ENCODE assay signal across 19 cellular contexts in genomic region chr2:136386046-136386445, GRCh38.
DNase-seq lines count a peak whose midpoint lies in the region; ATAC-seq, FAIRE-seq and TF ChIP-seq lines count a peak whose summit lies in the region.
"Had no signal": no experiment of that assay in that cellular context is flagged by ENCODE, and none has a peak within 500 bp of the region (broad histone marks: within the 10 kb centered on the region; RNA-seq: fewer than 3 reads in every experiment).

No MANE protein-coding gene starts in this region.

- H3K4me1 ChIP-seq in heart left ventricle (peaks cover 0 to 13% (median 0%) of the 10 kb centered on the region in 12 donors), left ventricle myocardium inferior (peaks cover 10% of the 10 kb centered on the region), astrocyte (ENCODE audit: insufficient read depth, low read length) (no peaks in the 10 kb centered on the region)
- peaks cover 25% of the 10 kb centered on the region for H3K4me1 ChIP-seq in CD8-positive, alpha-beta memory T cell (ENCODE audit: insufficient read depth, low read length)
- H3K4me1 ChIP-seq: A549 had no signal

- POLR2A ChIA-PET in activated CD8-positive, alpha-beta T cell treated with anti-CD3 and anti-CD28 coated beads, Interleukin-2, amount 10 ng/mL, durations not matched to agents 7 days and 5 days (lab: Charles Lee), result interaction anchor here (0.8 kb wide), 1 partner anchor 510 kb away, joined by 3 read pairs; the partner anchor contains the start of gene MCM6
- POLR2A ChIA-PET in CD8-positive, alpha-beta memory T cell (lab: Charles Lee), result no interaction called here

- CTCF ChIA-PET in activated CD8-positive, alpha-beta T cell treated with anti-CD3 and anti-CD28 coated beads, Interleukin-2, amount 10 ng/mL, durations not matched to agents 7 days and 5 days (lab: Charles Lee), result interaction anchor here (1.4 to 13.8 kb wide), 8 partner anchors 8 to 478 kb away, joined by 3 to 338 read pairs (median 8); no protein-coding TSS in a partner anchor
- CTCF ChIA-PET in CD8-positive, alpha-beta memory T cell (lab: Charles Lee), result interaction anchor here (2.0 to 9.4 kb wide), 4 partner anchors 16 to 510 kb away, joined by 8 to 194 read pairs (median 10); partner anchors contain the start of gene MCM6

- H3K79me2 ChIP-seq in astrocyte (ENCODE audit: insufficient read depth, low read length), result no peaks in the 10 kb centered on the region

- no peak for TF ChIP-seq POLR2A in heart left ventricle (IDR thresholded peaks at IDR 0.05)

- no peak overlapping the region for H3K4me3 ChIP-seq in heart left ventricle
- H3K4me3 ChIP-seq in left ventricle myocardium inferior, result no peak overlapping the region
- H3K4me3 ChIP-seq in astrocyte (ENCODE audit: insufficient read depth, low read depth, low read length), result no peak overlapping the region
- H3K4me3 ChIP-seq in CD8-positive, alpha-beta memory T cell (ENCODE audit: low read length), result no peak overlapping the region
- H3K4me3 ChIP-seq: A549, MG63, SJCRH30 had no signal

- H3K4me2 ChIP-seq in astrocyte (ENCODE audit: low read length), result no peak overlapping the region
- H3K4me2 ChIP-seq: A549 had no signal

- peaks cover 2% of the 10 kb centered on the region for H3K9me3 Mint-ChIP-seq in astrocyte (ENCODE audit: unreplicated experiment)
- H3K9me3 Mint-ChIP-seq in activated CD8-positive, alpha-beta T cell treated with anti-CD3 and anti-CD28 coated beads, Interleukin-2, amount 10 ng/mL, durations not matched to agents 7 days and 5 days (ENCODE audit: insufficient read depth), result no peaks in the 10 kb centered on the region
- H3K9me3 Mint-ChIP-seq in CD8-positive, alpha-beta memory T cell, result no peaks in the 10 kb centered on the region
- H3K9me3 Mint-ChIP-seq: activated B cell treated with CpG ODN at 0.5 μM for 24 hours; CD14-positive monocyte; naive thymus-derived CD8-positive, alpha-beta T cell had no signal

- no peak overlapping the region for H3K27ac ChIP-seq in heart left ventricle
- no peak overlapping the region for H3K27ac ChIP-seq in left ventricle myocardium inferior (replicated peaks)
- no peak overlapping the region for H3K27ac ChIP-seq in astrocyte (ENCODE audit: low read depth, low read length)
- H3K27ac ChIP-seq in CD8-positive, alpha-beta memory T cell (ENCODE audit: low read depth, low read length), result no peak overlapping the region
- H3K27ac ChIP-seq: A549, brain microvascular endothelial cell had no signal

- intact Hi-C loops in heart left ventricle (cut with DNase I) (loop anchor here in 1 of 10 donors (10.0 kb wide), 1 partner anchor 281 kb away; no protein-coding TSS in a partner anchor), left ventricle myocardium inferior (cut with micrococcal nuclease) (no loop called here)

- no peak for TF ChIP-seq CTCF in heart left ventricle (IDR thresholded peaks at IDR 0.05)
- no peak for TF ChIP-seq CTCF in left ventricle myocardium inferior (IDR thresholded peaks at IDR 0.05; ENCODE audit: borderline replicate concordance)
- TF ChIP-seq CTCF in astrocyte (IDR thresholded peaks at IDR 0.05; ENCODE audit: insufficient read depth, low read depth, low read length), result no peak

- H3K4me1 Mint-ChIP-seq in astrocyte (ENCODE audit: low read depth, unreplicated experiment), result no peaks in the 10 kb centered on the region
- peaks cover 44% of the 10 kb centered on the region for H3K4me1 Mint-ChIP-seq in activated CD8-positive, alpha-beta T cell treated with anti-CD3 and anti-CD28 coated beads, Interleukin-2, amount 10 ng/mL, durations not matched to agents 7 days and 5 days (ENCODE audit: low read depth)
- peaks cover 32 to 41% (median 37%) of the 10 kb centered on the region in 3 donors for H3K4me1 Mint-ChIP-seq in CD8-positive, alpha-beta memory T cell

- DNase-seq in heart left ventricle (peak in 1 of 5 donors; percentile 33), left ventricle myocardium inferior (no peak), astrocyte (ENCODE audit: low read depth) (peak; percentile 6), islet precursor cell (no peak)
- no peak for DNase-seq in activated CD8-positive, alpha-beta T cell treated with anti-CD3 and anti-CD28 coated beads, Interleukin-2, amount 10 ng/mL, durations not matched to agents 7 days and 5 days
- no peak for DNase-seq in CD8-positive, alpha-beta memory T cell
- DNase-seq: activated B cell treated with CpG ODN at 0.5 μM for 24 hours; brain microvascular endothelial cell; dermis blood vessel endothelial cell; DMS79; MG63; naive thymus-derived CD8-positive, alpha-beta T cell; NCI-H226 had no signal

- ATAC-seq in heart left ventricle (peak; percentile 7 to 77 (median 56)), HG03432 (IDR thresholded peaks at IDR 0.05; ENCODE audit: unreplicated experiment) (no peak)
- no peak for ATAC-seq in activated CD8-positive, alpha-beta T cell treated with anti-CD3 and anti-CD28 coated beads, Interleukin-2, amount 10 ng/mL, durations not matched to agents 7 days and 5 days
- ATAC-seq: A549; naive thymus-derived CD8-positive, alpha-beta T cell had no signal

- no peaks in the 10 kb centered on the region for H4K20me1 ChIP-seq in astrocyte (ENCODE audit: insufficient read depth, low read length)

- peaks cover 13% of the 10 kb centered on the region for H3K27me3 Mint-ChIP-seq in astrocyte (ENCODE audit: low read depth, unreplicated experiment)
- H3K27me3 Mint-ChIP-seq in activated CD8-positive, alpha-beta T cell treated with anti-CD3 and anti-CD28 coated beads, Interleukin-2, amount 10 ng/mL, durations not matched to agents 7 days and 5 days (ENCODE audit: low read depth), result peaks cover 7% of the 10 kb centered on the region
- peaks cover 0 to 3% of the 10 kb centered on the region in 2 donors for H3K27me3 Mint-ChIP-seq in CD8-positive, alpha-beta memory T cell
- H3K27me3 Mint-ChIP-seq: activated B cell treated with CpG ODN at 0.5 μM for 24 hours; activated naive CD8-positive, alpha-beta T cell; naive thymus-derived CD8-positive, alpha-beta T cell had no signal

- WGBS in heart left ventricle, 4 donors, result 55 to 69% (median 67%) methylated on average over 3 of the region's 3 CpGs

- no peak overlapping the region for H3K27ac Mint-ChIP-seq in astrocyte (ENCODE audit: unreplicated experiment)
- no peak overlapping the region for H3K27ac Mint-ChIP-seq in activated CD8-positive, alpha-beta T cell treated with anti-CD3 and anti-CD28 coated beads, Interleukin-2, amount 10 ng/mL, durations not matched to agents 7 days and 5 days
- peak overlapping the region in 2 of 8 donors; percentile 43 to 70 for H3K27ac Mint-ChIP-seq in CD8-positive, alpha-beta memory T cell
- H3K27ac Mint-ChIP-seq: activated B cell treated with CpG ODN at 0.5 μM for 24 hours; activated naive CD8-positive, alpha-beta T cell; CD14-positive monocyte had no signal

- no peaks in the 10 kb centered on the region for H3K27me3 ChIP-seq in heart left ventricle
- H3K27me3 ChIP-seq in left ventricle myocardium inferior (ENCODE audit: low read depth), result no peaks in the 10 kb centered on the region
- no peaks in the 10 kb centered on the region for H3K27me3 ChIP-seq in astrocyte (ENCODE audit: insufficient read depth, low read length)
- H3K27me3 ChIP-seq in CD8-positive, alpha-beta memory T cell (ENCODE audit: insufficient read depth, low read length, poor library complexity, severe bottlenecking), result no peaks in the 10 kb centered on the region
- H3K27me3 ChIP-seq: brain microvascular endothelial cell, MG63, SJCRH30 had no signal

- H2AFZ ChIP-seq in astrocyte (ENCODE audit: low read depth, low read length), result no peak overlapping the region

- no peak for FAIRE-seq in astrocyte (lab: Jason Lieb, UNC)
- peak; percentile 88 for FAIRE-seq in islet of Langerhans (lab: Jason Lieb, UNC)
- FAIRE-seq: A549 had no signal

- no peaks in the 10 kb centered on the region for H3K36me3 Mint-ChIP-seq in astrocyte (ENCODE audit: low read depth, unreplicated experiment)
- H3K36me3 Mint-ChIP-seq in activated CD8-positive, alpha-beta T cell treated with anti-CD3 and anti-CD28 coated beads, Interleukin-2, amount 10 ng/mL, durations not matched to agents 7 days and 5 days (ENCODE audit: low read depth), result no peaks in the 10 kb centered on the region
- no peaks in the 10 kb centered on the region for H3K36me3 Mint-ChIP-seq in CD8-positive, alpha-beta memory T cell
- H3K36me3 Mint-ChIP-seq: activated naive CD8-positive, alpha-beta T cell; CD14-positive monocyte; naive thymus-derived CD8-positive, alpha-beta T cell had no signal

- no peak overlapping the region for H3K9ac ChIP-seq in astrocyte (ENCODE audit: low read length)

- H3K4me3 Mint-ChIP-seq in astrocyte (ENCODE audit: unreplicated experiment), result no peak overlapping the region
- no peak overlapping the region for H3K4me3 Mint-ChIP-seq in activated CD8-positive, alpha-beta T cell treated with anti-CD3 and anti-CD28 coated beads, Interleukin-2, amount 10 ng/mL, durations not matched to agents 7 days and 5 days
- no peak overlapping the region for H3K4me3 Mint-ChIP-seq in CD8-positive, alpha-beta memory T cell
- H3K4me3 Mint-ChIP-seq: activated B cell treated with CpG ODN at 0.5 μM for 24 hours; activated naive CD8-positive, alpha-beta T cell; CD14-positive monocyte; naive thymus-derived CD8-positive, alpha-beta T cell had no signal

- H3K36me3 ChIP-seq in heart left ventricle, result no peaks in the 10 kb centered on the region
- H3K36me3 ChIP-seq in left ventricle myocardium inferior, result no peaks in the 10 kb centered on the region
- no peaks in the 10 kb centered on the region for H3K36me3 ChIP-seq in astrocyte (ENCODE audit: insufficient read depth, low read length)
- no peaks in the 10 kb centered on the region for H3K36me3 ChIP-seq in CD8-positive, alpha-beta memory T cell (ENCODE audit: insufficient read depth, low read length)
- H3K36me3 ChIP-seq: brain microvascular endothelial cell, MG63, SJCRH30 had no signal

- H3K9me3 ChIP-seq in heart left ventricle (no peaks in the 10 kb centered on the region), left ventricle myocardium inferior (replicated peaks) (no peaks in the 10 kb centered on the region), astrocyte (ENCODE audit: insufficient read depth, low read depth, low read length) (no peaks in the 10 kb centered on the region)
- H3K9me3 ChIP-seq in CD8-positive, alpha-beta memory T cell (ENCODE audit: low read length), result no peaks in the 10 kb centered on the region
- H3K9me3 ChIP-seq: A549, MG63, SJCRH30 had no signal

Comparison
In these comparisons a context has a peak if more than half of its experiments do, and no peak if none do; other contexts are left out.
1. ATAC-seq: peak in heart left ventricle (4 of 4); none in HG03432 (single experiment) and activated CD8-positive, alpha-beta T cell treated with anti-CD3 and anti-CD28 coated beads, Interleukin-2, amount 10 ng/mL, durations not matched to agents 7 days and 5 days (single experiment).